In genomic region chr6:138250053-138250452, GRCh38 we compare ENCODE assay signal across 33 cellular contexts. TPM values are rescaled to one million over a fixed set of nuclear protein-coding genes. Genes with fewer than 3 reads are reported as not detected.
A peak's percentile ranks its signal among the peaks of the same experiment; 100 is the strongest.
DNase-seq lines count a peak whose midpoint lies in the region; ATAC-seq and TF ChIP-seq lines count a peak whose summit lies in the region.
"Had no signal": no experiment of that assay in that cellular context is flagged by ENCODE, and none has a peak within 500 bp of the region (broad histone marks: within the 10 kb centered on the region; RNA-seq: fewer than 3 reads in every experiment).

No MANE protein-coding gene starts in this region.

- TF ChIP-seq CTCF in WTC11 (IDR thresholded peaks at IDR 0.05) = no peak
- no peak for TF ChIP-seq CTCF in fibroblast of pulmonary artery (IDR thresholded peaks at IDR 0.05; ENCODE audit: low read length, missing control alignments)
- no peak for TF ChIP-seq CTCF in omental fat pad (IDR thresholded peaks at IDR 0.05)
- no peak for TF ChIP-seq CTCF in type B pancreatic cell (conservative IDR thresholded peaks at IDR 0.05)

- H3K36me3 Mint-ChIP-seq in WTC11 = no peaks in the 10 kb centered on the region
- H3K36me3 Mint-ChIP-seq in type B pancreatic cell = peaks cover 8% of the 10 kb centered on the region
- no peaks in the 10 kb centered on the region for H3K36me3 Mint-ChIP-seq in T-cell

- no peak overlapping the region for H3K4me3 Mint-ChIP-seq in WTC11
- H3K4me3 Mint-ChIP-seq in type B pancreatic cell = no peak overlapping the region
- no peak overlapping the region for H3K4me3 Mint-ChIP-seq in T-cell
- H3K4me3 Mint-ChIP-seq: activated CD4-positive, alpha-beta T cell treated with anti-CD3 and anti-CD28 coated beads, Interleukin-2, amount 10 ng/mL, durations not matched to agents 24 days and 14 days; effector memory CD8-positive, alpha-beta T cell; nephron progenitor cell had no signal

- no peaks in the 10 kb centered on the region for H3K27me3 Mint-ChIP-seq in WTC11 (ENCODE audit: low read depth)
- no peaks in the 10 kb centered on the region for H3K27me3 Mint-ChIP-seq in type B pancreatic cell
- H3K27me3 Mint-ChIP-seq in T-cell = no peaks in the 10 kb centered on the region

- H3K4me1 Mint-ChIP-seq in WTC11 (no peaks in the 10 kb centered on the region), type B pancreatic cell (ENCODE audit: unreplicated experiment) (peaks cover 10% of the 10 kb centered on the region), T-cell (no peaks in the 10 kb centered on the region)
- H3K4me1 Mint-ChIP-seq: activated CD4-positive, alpha-beta T cell treated with anti-CD3 and anti-CD28 coated beads, Interleukin-2, amount 10 ng/mL, durations not matched to agents 24 days and 14 days had no signal

- DNase-seq in WTC11 (ENCODE audit: low spot score) (no peak), fibroblast of pulmonary artery (ENCODE audit: low read depth) (peak; percentile 6), omental fat pad (ENCODE audit: low spot score) (no peak), type B pancreatic cell (ENCODE audit: extremely low spot score, unreplicated experiment) (no peak), dedifferentiated amniotic fluid mesenchymal stem cell (ENCODE audit: extremely low spot score) (no peak), T-cell (no peak)
- no peak for DNase-seq in effector CD4-positive, alpha-beta T cell
- DNase-seq: activated CD4-positive, alpha-beta T cell treated with anti-CD3 and anti-CD28 coated beads, Interleukin-2, amount 10 ng/mL, durations not matched to agents 24 days and 14 days; activated CD8-positive, alpha-beta memory T cell treated with anti-CD3 and anti-CD28 coated beads for 24 hours; activated naive CD4-positive, alpha-beta T cell treated with anti-CD3 and anti-CD28 coated beads, Interleukin-2, amount 50 U/mL, for 16 hours; activated T-cell treated with anti-CD3 and anti-CD28 coated beads for 4 hours; colonic mucosa; effector memory CD8-positive, alpha-beta T cell; Karpas-422; NCI-H2029 treated with DMSO at 0.1 percent for 48 hours; NCI-H69; nephron progenitor cell; SHP77; spleen; stimulated activated CD4-positive, alpha-beta T cell treated with anti-CD3 and anti-CD28 coated beads, Interleukin-2, amount 100 ng/mL, for 24 hours; stimulated activated naive CD8-positive, alpha-beta T cell treated with anti-CD3 and anti-CD28 coated beads, Interleukin-15, Interleukin-2, amounts not matched to agents 100 U/mL and 50 U/mL, for 24 hours; WERI-Rb-1 had no signal

- CTCF ChIA-PET in WTC11 (lab: Charles Lee) = no interaction called here
- CTCF ChIA-PET in T-cell (lab: Charles Lee) = no interaction called here

- POLR2A ChIA-PET in WTC11 (lab: Charles Lee) = no interaction called here
- POLR2A ChIA-PET in T-cell (lab: Charles Lee) = interaction anchor here in 1 of 2 donors (0.7 kb wide), 1 partner anchor 8 kb away, joined by 3 read pairs; no protein-coding TSS in a partner anchor

- H3K4me3 ChIP-seq in fibroblast of pulmonary artery (replicated peaks; ENCODE audit: low read depth, low read length) = no peak overlapping the region
- H3K4me3 ChIP-seq: BLaER1, colonic mucosa, spleen had no signal

- ATAC-seq in WTC11 (no peak), omental fat pad (ENCODE audit: low FRiP score) (peak; percentile 47), T-cell (replicated peaks in 1 of 4) (no peak), HG03159 (IDR thresholded peaks at IDR 0.05; ENCODE audit: unreplicated experiment) (no peak)
- ATAC-seq: effector memory CD8-positive, alpha-beta T cell; HCT116; Panc1; stimulated activated naive CD8-positive, alpha-beta T cell treated with anti-CD3 and anti-CD28 coated beads, Interleukin-15, Interleukin-2, amounts not matched to agents 100 U/mL and 50 U/mL, for 24 hours had no signal

- no peaks in the 10 kb centered on the region for H3K9me3 Mint-ChIP-seq in WTC11
- H3K9me3 Mint-ChIP-seq in type B pancreatic cell = no peaks in the 10 kb centered on the region
- H3K9me3 Mint-ChIP-seq in T-cell = no peaks in the 10 kb centered on the region
- H3K9me3 Mint-ChIP-seq: activated CD4-positive, alpha-beta T cell treated with anti-CD3 and anti-CD28 coated beads, Interleukin-2, amount 10 ng/mL, durations not matched to agents 24 days and 14 days; activated T-helper 2 cell treated with anti-CD3 and anti-CD28 coated beads, Interferon-gamma antibody, Interleukin-2, Interleukin-4, amounts not matched to agents 10 μg/mL and 5 μg/mL and 100 μg/mL, durations not matched to agents 14 hours and 24 hours and 36 hours; effector memory CD8-positive, alpha-beta T cell; nephron progenitor cell had no signal

- H3K27ac Mint-ChIP-seq in WTC11 = 0 out of 2 replicates have a peak overlapping the region, but pooled peaks have one; percentile 5
- peak overlapping the region; percentile 75 for H3K27ac Mint-ChIP-seq in type B pancreatic cell
- no peak overlapping the region for H3K27ac Mint-ChIP-seq in T-cell
- H3K27ac Mint-ChIP-seq: activated CD4-positive, alpha-beta T cell treated with anti-CD3 and anti-CD28 coated beads, Interleukin-2, amount 10 ng/mL, durations not matched to agents 24 days and 14 days; activated T-helper 2 cell treated with anti-CD3 and anti-CD28 coated beads, Interferon-gamma antibody, Interleukin-2, Interleukin-4, amounts not matched to agents 10 μg/mL and 5 μg/mL and 100 μg/mL, durations not matched to agents 14 hours and 24 hours and 36 hours; effector memory CD8-positive, alpha-beta T cell; nephron progenitor cell had no signal

TF ChIP-seq in WTC11, 78 proteins besides CTCF, POLR2A, EP300 and RAD21 (continues in another document):
- TF ChIP-seq NFE2L1 (CRISPR knock-in tag; IDR thresholded peaks at IDR 0.05) (no peak), ZNF219 (CRISPR knock-in tag; IDR thresholded peaks at IDR 0.05; ENCODE audit: borderline replicate concordance) (no peak), ZNF281 (CRISPR knock-in tag; IDR thresholded peaks at IDR 0.05) (no peak), ARID4B (CRISPR knock-in tag; IDR thresholded peaks at IDR 0.05; ENCODE audit: borderline replicate concordance) (no peak)

RNA-seq across cellular contexts. Expression of gene PBOV1, which starts 31.8 kb away (rescaled TPM):
- total RNA-seq in WTC11 (2021) (not detected in 3 replicates), omental fat pad (not detected), type B pancreatic cell (ENCODE audit: low replicate concordance) (not detected in 2 replicates), T-cell (not detected)
- total RNA-seq: activated CD4-positive, alpha-beta T cell treated with anti-CD3 and anti-CD28 coated beads, Interleukin-2, amount 10 ng/mL, durations not matched to agents 24 days and 14 days; activated T-helper 2 cell treated with anti-CD3 and anti-CD28 coated beads, Interferon-gamma antibody, Interleukin-2, Interleukin-4, amounts not matched to agents 10 μg/mL and 5 μg/mL and 100 μg/mL, durations not matched to agents 14 hours and 24 hours and 36 hours; bronchial epithelial cell; colonic mucosa; epithelial cell of proximal tubule; lower leg skin; mucosa of gallbladder; ovary; right cardiac atrium; spleen had no signal

Comparison
In these comparisons a context has a peak if more than half of its experiments do, and no peak if none do; other contexts are left out.
1. H3K27ac Mint-ChIP-seq: peak in WTC11 (single experiment) and type B pancreatic cell (single experiment); none in T-cell (0 of 2).